Comparison of ENCODE assay signal across 20 cellular contexts in genomic region chr1:33446590-33446989, GRCh38. TPM values are rescaled to one million over a fixed set of nuclear protein-coding genes. Genes with fewer than 3 reads are reported as not detected.
DNase-seq lines count a peak whose midpoint lies in the region; ATAC-seq lines count a peak whose summit lies in the region.
"Had no signal": no experiment of that assay in that cellular context is flagged by ENCODE, and none has a peak within 500 bp of the region (broad histone marks: within the 10 kb centered on the region; RNA-seq: fewer than 3 reads in every experiment).

No MANE protein-coding gene starts in this region.

- no peak overlapping the region for H3K4me3 Mint-ChIP-seq in activated CD8-positive, alpha-beta memory T cell treated with anti-CD3 and anti-CD28 coated beads, Interleukin-2, amount 10 ng/mL, durations not matched to agents 7 days and 5 days
- no peak overlapping the region for H3K4me3 Mint-ChIP-seq in activated CD8-positive, alpha-beta T cell treated with anti-CD3 and anti-CD28 coated beads, Interleukin-2, amount 10 ng/mL, durations not matched to agents 7 days and 5 days
- H3K4me3 Mint-ChIP-seq: CD4-positive, CD25-positive, alpha-beta regulatory T cell had no signal

- ATAC-seq in activated CD8-positive, alpha-beta memory T cell treated with anti-CD3 and anti-CD28 coated beads, Interleukin-2, amount 10 ng/mL, durations not matched to agents 7 days and 5 days, result peak; percentile 78
- ATAC-seq in activated CD8-positive, alpha-beta T cell treated with anti-CD3 and anti-CD28 coated beads, Interleukin-2, amount 10 ng/mL, durations not matched to agents 7 days and 5 days, result peak; percentile 63
- ATAC-seq in HG02798 (IDR thresholded peaks at IDR 0.05; ENCODE audit: poor library complexity, unreplicated experiment) (no peak), HG03095 (IDR thresholded peaks at IDR 0.05; ENCODE audit: unreplicated experiment) (no peak)
- ATAC-seq: HCT116 had no signal

- H2BK12ac ChIP-seq in mesenchymal stem cell (ENCODE audit: low read length in 2 of 2), result peak overlapping the region; percentile 18 to 73

- peaks cover 35% of the 10 kb centered on the region for H3K4me1 Mint-ChIP-seq in activated CD8-positive, alpha-beta memory T cell treated with anti-CD3 and anti-CD28 coated beads, Interleukin-2, amount 10 ng/mL, durations not matched to agents 7 days and 5 days
- peaks cover 41% of the 10 kb centered on the region for H3K4me1 Mint-ChIP-seq in activated CD8-positive, alpha-beta T cell treated with anti-CD3 and anti-CD28 coated beads, Interleukin-2, amount 10 ng/mL, durations not matched to agents 7 days and 5 days (ENCODE audit: low read depth)

- H3K36me3 ChIP-seq in mesenchymal stem cell (ENCODE audit: control insufficient read depth in 1 of 2, insufficient read depth in 2 of 2, low read depth in 1 of 2, low read length in 2 of 2), result no peaks in the 10 kb centered on the region
- H3K36me3 ChIP-seq: BE2C had no signal

- no peaks in the 10 kb centered on the region for H3K9me3 Mint-ChIP-seq in activated CD8-positive, alpha-beta memory T cell treated with anti-CD3 and anti-CD28 coated beads, Interleukin-2, amount 10 ng/mL, durations not matched to agents 7 days and 5 days (ENCODE audit: low read depth)
- no peaks in the 10 kb centered on the region for H3K9me3 Mint-ChIP-seq in activated CD8-positive, alpha-beta T cell treated with anti-CD3 and anti-CD28 coated beads, Interleukin-2, amount 10 ng/mL, durations not matched to agents 7 days and 5 days (ENCODE audit: insufficient read depth)

- no peak overlapping the region for H3K4ac ChIP-seq in mesenchymal stem cell (ENCODE audit: low read depth in 1 of 2, low read length in 2 of 2)

- peaks cover 56% of the 10 kb centered on the region for H3K27me3 Mint-ChIP-seq in activated CD8-positive, alpha-beta memory T cell treated with anti-CD3 and anti-CD28 coated beads, Interleukin-2, amount 10 ng/mL, durations not matched to agents 7 days and 5 days
- peaks cover 47% of the 10 kb centered on the region for H3K27me3 Mint-ChIP-seq in activated CD8-positive, alpha-beta T cell treated with anti-CD3 and anti-CD28 coated beads, Interleukin-2, amount 10 ng/mL, durations not matched to agents 7 days and 5 days (ENCODE audit: low read depth)

- H3K79me1 ChIP-seq in mesenchymal stem cell (replicated peaks; ENCODE audit: low read length, poor library complexity, severe bottlenecking), result no peaks in the 10 kb centered on the region

- peak overlapping the region; percentile 71 for H2AK5ac ChIP-seq in mesenchymal stem cell (ENCODE audit: low read length, severe bottlenecking)

- H3K36me3 Mint-ChIP-seq in activated CD8-positive, alpha-beta memory T cell treated with anti-CD3 and anti-CD28 coated beads, Interleukin-2, amount 10 ng/mL, durations not matched to agents 7 days and 5 days, result peaks cover 5% of the 10 kb centered on the region
- no peaks in the 10 kb centered on the region for H3K36me3 Mint-ChIP-seq in activated CD8-positive, alpha-beta T cell treated with anti-CD3 and anti-CD28 coated beads, Interleukin-2, amount 10 ng/mL, durations not matched to agents 7 days and 5 days (ENCODE audit: low read depth)

- H2BK5ac ChIP-seq in mesenchymal stem cell (ENCODE audit: low read depth, low read length, poor library complexity, severe bottlenecking), result no peak overlapping the region

- DNase-seq in activated CD8-positive, alpha-beta memory T cell treated with anti-CD3 and anti-CD28 coated beads, Interleukin-2, amount 10 ng/mL, durations not matched to agents 7 days and 5 days, result peak; percentile 70
- DNase-seq in activated CD8-positive, alpha-beta memory T cell treated with anti-CD3 and anti-CD28 coated beads, Interleukin-2, amount 50 U/mL, for 48 hours, result no peak
- DNase-seq in HT1080 (ENCODE audit: low read depth) (peak; percentile 70), mesenchymal stem cell (no peak), NCI-H1417 (lab: John Stamatoyannopoulos, UW) (no peak)
- peak; percentile 56 for DNase-seq in activated CD8-positive, alpha-beta T cell treated with anti-CD3 and anti-CD28 coated beads, Interleukin-2, amount 10 ng/mL, durations not matched to agents 7 days and 5 days
- DNase-seq: BE2C, DMS153, GDM1, GOT3, KBM-7, NCI-H1105, NCI-H1694, NCI-H2081 treated with DMSO at 0.1 percent for 48 hours, NCI-H524 had no signal

- peak overlapping the region; percentile 49 for H3K27ac Mint-ChIP-seq in activated CD8-positive, alpha-beta memory T cell treated with anti-CD3 and anti-CD28 coated beads, Interleukin-2, amount 10 ng/mL, durations not matched to agents 7 days and 5 days
- H3K27ac Mint-ChIP-seq in activated CD8-positive, alpha-beta T cell treated with anti-CD3 and anti-CD28 coated beads, Interleukin-2, amount 10 ng/mL, durations not matched to agents 7 days and 5 days, result peak overlapping the region; percentile 31
- H3K27ac Mint-ChIP-seq: CD4-positive, CD25-positive, alpha-beta regulatory T cell had no signal

- 80% methylated on average over 2 of the region's 3 CpGs for WGBS in mesenchymal stem cell

- H3K23ac ChIP-seq in mesenchymal stem cell (ENCODE audit: low read length in 2 of 2), result no peak overlapping the region

- no peaks in the 10 kb centered on the region for H3K9me3 ChIP-seq in mesenchymal stem cell (ENCODE audit: control insufficient read depth, low read length)
- H3K9me3 ChIP-seq: BE2C had no signal

- no peak overlapping the region for H3K4me3 ChIP-seq in mesenchymal stem cell (ENCODE audit: insufficient read depth in 1 of 2, low read depth in 1 of 2, low read length in 2 of 2)

- POLR2A ChIA-PET in activated CD8-positive, alpha-beta T cell treated with anti-CD3 and anti-CD28 coated beads, Interleukin-2, amount 10 ng/mL, durations not matched to agents 7 days and 5 days (lab: Charles Lee), result no interaction called here

- H4K8ac ChIP-seq in mesenchymal stem cell (ENCODE audit: low read length), result no peak overlapping the region

- CTCF ChIA-PET in activated CD8-positive, alpha-beta memory T cell treated with anti-CD3 and anti-CD28 coated beads, Interleukin-2, amount 10 ng/mL, durations not matched to agents 7 days and 5 days (lab: Charles Lee), result interaction anchor here (1.4 to 3.2 kb wide), 2 partner anchors 9 to 151 kb away, joined by 4 to 19 read pairs; no protein-coding TSS in a partner anchor
- CTCF ChIA-PET in activated CD8-positive, alpha-beta T cell treated with anti-CD3 and anti-CD28 coated beads, Interleukin-2, amount 10 ng/mL, durations not matched to agents 7 days and 5 days (lab: Charles Lee), result interaction anchor here (0.6 to 2.4 kb wide), 3 partner anchors 9 to 166 kb away, joined by 3 to 10 read pairs (median 7); no protein-coding TSS in a partner anchor

- no peak overlapping the region for H2BK15ac ChIP-seq in mesenchymal stem cell (ENCODE audit: low read depth, poor library complexity, severe bottlenecking)

- peaks cover 7% of the 10 kb centered on the region for H3K4me1 ChIP-seq in mesenchymal stem cell (ENCODE audit: control insufficient read depth, insufficient read depth, low read depth, low read length)

- H2AFZ ChIP-seq in mesenchymal stem cell (ENCODE audit: low read depth, low read length), result no peak overlapping the region

- H4K91ac ChIP-seq in mesenchymal stem cell (ENCODE audit: low read length), result no peak overlapping the region

- no peak overlapping the region for H2BK120ac ChIP-seq in mesenchymal stem cell (ENCODE audit: low read depth, low read length)

- H3K18ac ChIP-seq in mesenchymal stem cell (ENCODE audit: low read depth in 1 of 2, low read length in 2 of 2), result no peak overlapping the region

- no peaks in the 10 kb centered on the region for H3K27me3 ChIP-seq in mesenchymal stem cell (ENCODE audit: control insufficient read depth in 1 of 2, insufficient read depth in 1 of 2, low read length in 2 of 2)
- H3K27me3 ChIP-seq: BE2C had no signal

- no peak overlapping the region for H3K27ac ChIP-seq in mesenchymal stem cell (ENCODE audit: low read length, poor library complexity, severe bottlenecking)
- H3K27ac ChIP-seq: RWPE1 had no signal

- no peak overlapping the region for H3K14ac ChIP-seq in mesenchymal stem cell (ENCODE audit: low read length in 2 of 2)

- H3K9ac ChIP-seq in mesenchymal stem cell (ENCODE audit: low read length), result no peak overlapping the region

- no peak overlapping the region for H3K4me2 ChIP-seq in mesenchymal stem cell (ENCODE audit: low read length, poor library complexity, severe bottlenecking)

RNA-seq across cellular contexts. Expression of gene PHC2, which starts 15.7 kb away (rescaled TPM):
- 10 to 100 TPM; 36.4 to 43.0 TPM for total RNA-seq in activated CD8-positive, alpha-beta memory T cell treated with anti-CD3 and anti-CD28 coated beads, Interleukin-2, amount 10 ng/mL, durations not matched to agents 7 days and 5 days
- 201 and 240 TPM in 2 replicates for total RNA-seq in HT1080 (2014; rRNA removed; shearing (Covaris generic))
- 229 and 243 TPM in 2 replicates for polyA plus RNA-seq in HT1080 (2015; cell fraction: cytosol; rRNA removed)
- polyA plus RNA-seq in HT1080 (2015; cell fraction: nucleus; rRNA removed), result 150 and 170 TPM in 2 replicates
- total RNA-seq in activated CD8-positive, alpha-beta T cell treated with anti-CD3 and anti-CD28 coated beads, Interleukin-2, amount 10 ng/mL, durations not matched to agents 7 days and 5 days, result 10 to 100 TPM; 40.3 to 42.2 TPM
- 114 TPM for polyA plus RNA-seq in mesenchymal stem cell (2013, experiment 1 of 2)
- 112 TPM for polyA plus RNA-seq in mesenchymal stem cell (2013, experiment 2 of 2)

RNA-seq across cellular contexts. Expression of gene ZSCAN20, which starts 25.9 kb away (rescaled TPM):
- total RNA-seq in activated CD8-positive, alpha-beta memory T cell treated with anti-CD3 and anti-CD28 coated beads, Interleukin-2, amount 10 ng/mL, durations not matched to agents 7 days and 5 days, result 1 to 10 TPM; 3.3 to 4.0 TPM
- 3.0 and 5.8 TPM in 2 replicates for total RNA-seq in HT1080 (2014; rRNA removed; shearing (Covaris generic))
- 1.9 and 2.2 TPM in 2 replicates for polyA plus RNA-seq in HT1080 (2015; cell fraction: cytosol; rRNA removed)
- 6.1 and 7.5 TPM in 2 replicates for polyA plus RNA-seq in HT1080 (2015; cell fraction: nucleus; rRNA removed)
- 1 to 10 TPM; 1.8 to 2.1 TPM for total RNA-seq in activated CD8-positive, alpha-beta T cell treated with anti-CD3 and anti-CD28 coated beads, Interleukin-2, amount 10 ng/mL, durations not matched to agents 7 days and 5 days
- polyA plus RNA-seq in mesenchymal stem cell (2013, experiment 1 of 2), result 1.7 TPM
- 1.6 TPM for polyA plus RNA-seq in mesenchymal stem cell (2013, experiment 2 of 2)

Comparison
In these comparisons a context has a peak if more than half of its experiments do, and no peak if none do; other contexts are left out.
1. DNase-seq: peak in activated CD8-positive, alpha-beta memory T cell treated with anti-CD3 and anti-CD28 coated beads, Interleukin-2, amount 10 ng/mL, durations not matched to agents 7 days and 5 days (single experiment), HT1080 (single experiment) and activated CD8-positive, alpha-beta T cell treated with anti-CD3 and anti-CD28 coated beads, Interleukin-2, amount 10 ng/mL, durations not matched to agents 7 days and 5 days (single experiment); none in activated CD8-positive, alpha-beta memory T cell treated with anti-CD3 and anti-CD28 coated beads, Interleukin-2, amount 50 U/mL, for 48 hours (single experiment), mesenchymal stem cell (single experiment) and NCI-H1417 (0 of 3).
2. ATAC-seq: peak in activated CD8-positive, alpha-beta memory T cell treated with anti-CD3 and anti-CD28 coated beads, Interleukin-2, amount 10 ng/mL, durations not matched to agents 7 days and 5 days (single experiment) and activated CD8-positive, alpha-beta T cell treated with anti-CD3 and anti-CD28 coated beads, Interleukin-2, amount 10 ng/mL, durations not matched to agents 7 days and 5 days (single experiment); none in HG02798 (single experiment) and HG03095 (single experiment).